16 cellular contexts compared by ENCODE assay signal in the genomic region with DNA sequence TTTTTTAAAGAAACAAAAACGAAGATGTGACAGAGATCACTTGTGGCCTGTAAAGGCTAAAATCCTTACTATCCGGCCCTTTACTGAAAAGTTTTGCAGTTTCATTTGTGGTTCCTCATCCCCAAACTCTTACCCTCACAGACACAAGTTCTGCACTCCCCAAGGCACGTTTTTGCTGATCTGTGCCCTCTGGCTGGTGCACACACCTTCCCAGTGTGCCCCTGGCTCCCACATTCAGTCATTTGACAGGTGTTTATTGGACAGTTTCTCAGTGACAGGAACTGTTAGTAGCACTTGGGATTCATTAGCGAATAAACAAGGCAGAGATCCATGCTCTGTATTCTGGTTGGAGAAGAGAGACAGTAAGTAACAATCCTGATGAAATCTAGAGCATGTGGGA.
"Had no signal": no experiment of that assay in that cellular context is flagged by ENCODE, and none has a peak within 500 bp of the region (broad histone marks: within the 10 kb centered on the region; RNA-seq: fewer than 3 reads in every experiment).

No MANE protein-coding gene starts in this region.

- H3K9me3 Mint-ChIP-seq: activated T-helper 1 cell treated with anti-CD3 and anti-CD28 coated beads, Interleukin-12 subunit alpha, Interleukin-12 subunit beta, Interleukin-2, Interleukin-4 antibody, amounts not matched to agents 30 ng/mL and 10 ng/mL and 1 ng/mL, durations not matched to agents 14 hours and 24 hours and 36 hours had no signal

- H3K27me3 ChIP-seq: cardiac muscle cell, dorsolateral prefrontal cortex, gastroesophageal sphincter, heart right ventricle, tibial nerve had no signal

- H3K4me3 Mint-ChIP-seq: activated T-helper 1 cell treated with anti-CD3 and anti-CD28 coated beads, Interleukin-12 subunit alpha, Interleukin-12 subunit beta, Interleukin-2, Interleukin-4 antibody, amounts not matched to agents 30 ng/mL and 10 ng/mL and 1 ng/mL, durations not matched to agents 14 hours and 24 hours and 36 hours; stimulated activated naive B cell treated with anti-CD40 and anti-IgM and Interleukin-4, amounts not matched to agents 10 μg/mL and 1 μg/mL and 100 μg/mL, for 72 hours had no signal

- H3K36me3 ChIP-seq: cardiac muscle cell, gastroesophageal sphincter, heart right ventricle, tibial nerve had no signal

- H3K4me3 ChIP-seq: cardiac muscle cell, dorsolateral prefrontal cortex, gastroesophageal sphincter, heart right ventricle, lung, tibial nerve had no signal

- H3K9me3 ChIP-seq: gastroesophageal sphincter, heart right ventricle, tibial nerve had no signal

- H3K27ac Mint-ChIP-seq: activated T-helper 1 cell treated with anti-CD3 and anti-CD28 coated beads, Interleukin-12 subunit alpha, Interleukin-12 subunit beta, Interleukin-2, Interleukin-4 antibody, amounts not matched to agents 30 ng/mL and 10 ng/mL and 1 ng/mL, durations not matched to agents 14 hours and 24 hours and 36 hours; stimulated activated naive B cell treated with anti-CD40 and anti-IgM and Interleukin-4, amounts not matched to agents 10 μg/mL and 1 μg/mL and 100 μg/mL, for 72 hours had no signal

- H3K4me1 ChIP-seq: gastroesophageal sphincter, tibial nerve had no signal

- ATAC-seq: activated CD4-positive, CD25-positive, alpha-beta regulatory T cell treated with anti-CD3 and anti-CD28 coated beads, Interleukin-2, amount 50 U/mL, for 24 hours; gastroesophageal sphincter; heart right ventricle; stimulated activated naive B cell treated with anti-CD40 and anti-IgM and Interleukin-4, amounts not matched to agents 10 μg/mL and 1 μg/mL and 100 μg/mL, for 72 hours had no signal

- H3K27me3 Mint-ChIP-seq: stimulated activated naive B cell treated with anti-CD40 and anti-IgM and Interleukin-4, amounts not matched to agents 10 μg/mL and 1 μg/mL and 100 μg/mL, for 72 hours had no signal

- DNase-seq: activated naive CD4-positive, alpha-beta T cell; heart right ventricle; islet precursor cell; midbrain; nucleus accumbens; retina; stimulated activated naive B cell treated with anti-CD40 and anti-IgM and Interleukin-4, amounts not matched to agents 10 μg/mL and 1 μg/mL and 100 μg/mL, for 72 hours; substantia nigra; T1000 had no signal

- H3K27ac ChIP-seq: cardiac muscle cell, dorsolateral prefrontal cortex, gastroesophageal sphincter, heart right ventricle, tibial nerve had no signal
